ENCODE assay signal across 1 cellular context in genomic region chr19:13118424-13119193, GRCh38.
A peak's percentile ranks its signal among the peaks of the same experiment; 100 is the strongest.
TF ChIP-seq lines count a peak whose summit lies in the region.

No MANE protein-coding gene starts in this region.

TF ChIP-seq in HEK293, 187 proteins besides CTCF, POLR2A, EP300 and RAD21 (continued from another document and continues in another):
- no peak for TF ChIP-seq OVOL3 (tag by site-specific recombination; IDR thresholded peaks at IDR 0.05)
- no peak for TF ChIP-seq SCRT1 (tag by site-specific recombination; IDR thresholded peaks at IDR 0.05; ENCODE audit: borderline replicate concordance)
- TF ChIP-seq ZNF664 (tag by site-specific recombination; IDR thresholded peaks at IDR 0.05), result no peak
- TF ChIP-seq KLF8 (tag by site-specific recombination; IDR thresholded peaks at IDR 0.05), result peak; percentile 50; the same call in 1 of the 2 replicates
- no peak for TF ChIP-seq ZNF677 (tag by site-specific recombination; IDR thresholded peaks at IDR 0.05)
- TF ChIP-seq ATF2 (tag by site-specific recombination; IDR thresholded peaks at IDR 0.05; ENCODE audit: low read depth), result no peak
- TF ChIP-seq ZNF19 (tag by site-specific recombination; IDR thresholded peaks at IDR 0.05; ENCODE audit: low read depth), result no peak
- TF ChIP-seq, protein P1, sequence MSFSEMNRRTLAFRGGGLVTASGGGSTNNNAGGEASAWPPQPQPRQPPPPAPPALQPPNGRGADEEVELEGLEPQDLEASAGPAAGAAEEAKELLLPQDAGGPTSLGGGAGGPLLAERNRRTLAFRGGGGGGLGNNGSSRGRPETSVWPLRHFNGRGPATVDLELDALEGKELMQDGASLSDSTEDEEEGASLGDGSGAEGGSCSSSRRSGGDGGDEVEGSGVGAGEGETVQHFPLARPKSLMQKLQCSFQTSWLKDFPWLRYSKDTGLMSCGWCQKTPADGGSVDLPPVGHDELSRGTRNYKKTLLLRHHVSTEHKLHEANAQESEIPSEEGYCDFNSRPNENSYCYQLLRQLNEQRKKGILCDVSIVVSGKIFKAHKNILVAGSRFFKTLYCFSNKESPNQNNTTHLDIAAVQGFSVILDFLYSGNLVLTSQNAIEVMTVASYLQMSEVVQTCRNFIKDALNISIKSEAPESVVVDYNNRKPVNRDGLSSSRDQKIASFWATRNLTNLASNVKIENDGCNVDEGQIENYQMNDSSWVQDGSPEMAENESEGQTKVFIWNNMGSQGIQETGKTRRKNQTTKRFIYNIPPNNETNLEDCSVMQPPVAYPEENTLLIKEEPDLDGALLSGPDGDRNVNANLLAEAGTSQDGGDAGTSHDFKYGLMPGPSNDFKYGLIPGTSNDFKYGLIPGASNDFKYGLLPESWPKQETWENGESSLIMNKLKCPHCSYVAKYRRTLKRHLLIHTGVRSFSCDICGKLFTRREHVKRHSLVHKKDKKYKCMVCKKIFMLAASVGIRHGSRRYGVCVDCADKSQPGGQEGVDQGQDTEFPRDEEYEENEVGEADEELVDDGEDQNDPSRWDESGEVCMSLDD (tag by site-specific recombination; IDR thresholded peaks at IDR 0.05), result peak; percentile 52
- TF ChIP-seq ZNF621 (tag by site-specific recombination; IDR thresholded peaks at IDR 0.05), result no peak
- TF ChIP-seq ZNF114 (tag by site-specific recombination; IDR thresholded peaks at IDR 0.05), result no peak
- no peak for TF ChIP-seq SALL2 (tag by site-specific recombination; IDR thresholded peaks at IDR 0.05; ENCODE audit: borderline replicate concordance)
- no peak for TF ChIP-seq ZNF624 (tag by site-specific recombination; IDR thresholded peaks at IDR 0.05)
- TF ChIP-seq ZNF391 (tag by site-specific recombination; IDR thresholded peaks at IDR 0.05; ENCODE audit: borderline replicate concordance, low read depth), result peak; percentile 52; the same call in 1 of the 2 replicates
- TF ChIP-seq, protein P2, sequence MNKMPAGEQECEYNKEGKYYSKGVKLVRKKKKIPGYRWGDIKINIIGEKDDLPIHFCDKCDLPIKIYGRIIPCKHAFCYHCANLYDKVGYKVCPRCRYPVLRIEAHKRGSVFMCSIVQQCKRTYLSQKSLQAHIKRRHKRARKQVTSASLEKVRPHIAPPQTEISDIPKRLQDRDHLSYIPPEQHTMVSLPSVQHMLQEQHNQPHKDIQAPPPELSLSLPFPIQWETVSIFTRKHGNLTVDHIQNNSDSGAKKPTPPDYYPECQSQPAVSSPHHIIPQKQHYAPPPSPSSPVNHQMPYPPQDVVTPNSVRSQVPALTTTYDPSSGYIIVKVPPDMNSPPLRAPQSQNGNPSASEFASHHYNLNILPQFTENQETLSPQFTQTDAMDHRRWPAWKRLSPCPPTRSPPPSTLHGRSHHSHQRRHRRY (tag by site-specific recombination; IDR thresholded peaks at IDR 0.05), result no peak
- no peak for TF ChIP-seq SCRT2 (tag by site-specific recombination; IDR thresholded peaks at IDR 0.05)
- no peak for TF ChIP-seq RBAK (tag by site-specific recombination; IDR thresholded peaks at IDR 0.05)
- TF ChIP-seq YY2 (tag by site-specific recombination; IDR thresholded peaks at IDR 0.05), result no peak
- TF ChIP-seq ZNF184 (tag by site-specific recombination; IDR thresholded peaks at IDR 0.05), result no peak
- TF ChIP-seq ZNF350 (tag by site-specific recombination; IDR thresholded peaks at IDR 0.05), result no peak
- TF ChIP-seq ZNF76 (tag by site-specific recombination; IDR thresholded peaks at IDR 0.05; ENCODE audit: borderline replicate concordance, low read depth), result peak; percentile 50; the same call in 1 of the 2 replicates
- no peak for TF ChIP-seq ZNF16 (tag by site-specific recombination; IDR thresholded peaks at IDR 0.05; ENCODE audit: low read depth)
- TF ChIP-seq ZNF239 (tag by site-specific recombination; IDR thresholded peaks at IDR 0.05), result no peak
- TF ChIP-seq, protein P3, sequence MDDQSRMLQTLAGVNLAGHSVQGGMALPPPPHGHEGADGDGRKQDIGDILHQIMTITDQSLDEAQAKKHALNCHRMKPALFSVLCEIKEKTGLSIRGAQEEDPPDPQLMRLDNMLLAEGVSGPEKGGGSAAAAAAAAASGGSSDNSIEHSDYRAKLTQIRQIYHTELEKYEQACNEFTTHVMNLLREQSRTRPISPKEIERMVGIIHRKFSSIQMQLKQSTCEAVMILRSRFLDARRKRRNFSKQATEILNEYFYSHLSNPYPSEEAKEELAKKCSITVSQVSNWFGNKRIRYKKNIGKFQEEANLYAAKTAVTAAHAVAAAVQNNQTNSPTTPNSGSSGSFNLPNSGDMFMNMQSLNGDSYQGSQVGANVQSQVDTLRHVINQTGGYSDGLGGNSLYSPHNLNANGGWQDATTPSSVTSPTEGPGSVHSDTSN (CRISPR knock-in tag; IDR thresholded peaks at IDR 0.05), result no peak
- peak; percentile 67 for TF ChIP-seq KLF9 (tag by site-specific recombination; IDR thresholded peaks at IDR 0.05; ENCODE audit: low read depth)
- 0 out of 2 replicates have a peak, but pooled peaks have one; percentile 33 for TF ChIP-seq KLF16 (tag by site-specific recombination; IDR thresholded peaks at IDR 0.05)
- no peak for TF ChIP-seq ZSCAN4 (tag by site-specific recombination; IDR thresholded peaks at IDR 0.05)
- TF ChIP-seq, protein P4, sequence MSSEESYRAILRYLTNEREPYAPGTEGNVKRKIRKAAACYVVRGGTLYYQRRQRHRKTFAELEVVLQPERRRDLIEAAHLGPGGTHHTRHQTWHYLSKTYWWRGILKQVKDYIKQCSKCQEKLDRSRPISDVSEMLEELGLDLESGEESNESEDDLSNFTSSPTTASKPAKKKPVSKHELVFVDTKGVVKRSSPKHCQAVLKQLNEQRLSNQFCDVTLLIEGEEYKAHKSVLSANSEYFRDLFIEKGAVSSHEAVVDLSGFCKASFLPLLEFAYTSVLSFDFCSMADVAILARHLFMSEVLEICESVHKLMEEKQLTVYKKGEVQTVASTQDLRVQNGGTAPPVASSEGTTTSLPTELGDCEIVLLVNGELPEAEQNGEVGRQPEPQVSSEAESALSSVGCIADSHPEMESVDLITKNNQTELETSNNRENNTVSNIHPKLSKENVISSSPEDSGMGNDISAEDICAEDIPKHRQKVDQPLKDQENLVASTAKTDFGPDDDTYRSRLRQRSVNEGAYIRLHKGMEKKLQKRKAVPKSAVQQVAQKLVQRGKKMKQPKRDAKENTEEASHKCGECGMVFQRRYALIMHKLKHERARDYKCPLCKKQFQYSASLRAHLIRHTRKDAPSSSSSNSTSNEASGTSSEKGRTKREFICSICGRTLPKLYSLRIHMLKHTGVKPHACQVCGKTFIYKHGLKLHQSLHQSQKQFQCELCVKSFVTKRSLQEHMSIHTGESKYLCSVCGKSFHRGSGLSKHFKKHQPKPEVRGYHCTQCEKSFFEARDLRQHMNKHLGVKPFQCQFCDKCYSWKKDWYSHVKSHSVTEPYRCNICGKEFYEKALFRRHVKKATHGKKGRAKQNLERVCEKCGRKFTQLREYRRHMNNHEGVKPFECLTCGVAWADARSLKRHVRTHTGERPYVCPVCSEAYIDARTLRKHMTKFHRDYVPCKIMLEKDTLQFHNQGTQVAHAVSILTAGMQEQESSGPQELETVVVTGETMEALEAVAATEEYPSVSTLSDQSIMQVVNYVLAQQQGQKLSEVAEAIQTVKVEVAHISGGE (tag by site-specific recombination; conservative IDR thresholded peaks at IDR 0.05; ENCODE audit: low read depth), result no peak
- no peak for TF ChIP-seq ZNF138 (tag by site-specific recombination; IDR thresholded peaks at IDR 0.05; ENCODE audit: borderline replicate concordance)
- peak; percentile 37; the same call in 1 of the 2 replicates for TF ChIP-seq ZIC2 (tag by site-specific recombination; IDR thresholded peaks at IDR 0.05)
- TF ChIP-seq EGR2 (tag by site-specific recombination; IDR thresholded peaks at IDR 0.05; ENCODE audit: low read depth), result peak; percentile 99
- no peak for TF ChIP-seq ZFP41 (tag by site-specific recombination; IDR thresholded peaks at IDR 0.05; ENCODE audit: borderline replicate concordance)
- no peak for TF ChIP-seq ZBTB7A (tag by site-specific recombination; IDR thresholded peaks at IDR 0.05; ENCODE audit: low read depth)
- no peak for TF ChIP-seq ZNF274 (IDR thresholded peaks at IDR 0.05; ENCODE audit: low read length)
- no peak for TF ChIP-seq ZNF274 (tag by site-specific recombination; IDR thresholded peaks at IDR 0.05; ENCODE audit: borderline replicate concordance)
- no peak for TF ChIP-seq ZNF658 (tag by site-specific recombination; IDR thresholded peaks at IDR 0.05)
- TF ChIP-seq ZNF266 (tag by site-specific recombination; IDR thresholded peaks at IDR 0.05; ENCODE audit: low read depth), result no peak
- TF ChIP-seq ZNF518A (tag by site-specific recombination; conservative IDR thresholded peaks at IDR 0.05; ENCODE audit: low read depth), result no peak
- no peak; the same call in 1 of the 2 replicates for TF ChIP-seq GLI2 (tag by site-specific recombination; IDR thresholded peaks at IDR 0.05; ENCODE audit: borderline replicate concordance, low read depth)
- TF ChIP-seq REPIN1 (tag by site-specific recombination; IDR thresholded peaks at IDR 0.05; ENCODE audit: low read depth), result no peak
- no peak for TF ChIP-seq ZNF555 (tag by site-specific recombination; conservative IDR thresholded peaks at IDR 0.05)
- TF ChIP-seq HIC1 (tag by site-specific recombination; IDR thresholded peaks at IDR 0.05), result peak; percentile 70
- TF ChIP-seq ZNF558 (tag by site-specific recombination; IDR thresholded peaks at IDR 0.05), result no peak
- no peak for TF ChIP-seq ZNF529 (tag by site-specific recombination; IDR thresholded peaks at IDR 0.05; ENCODE audit: insufficient replicate concordance)
- TF ChIP-seq ZFHX2 (tag by site-specific recombination; conservative IDR thresholded peaks at IDR 0.05), result peak; percentile 99
